ENCODE assay signal across 10 cellular contexts in the genomic region with DNA sequence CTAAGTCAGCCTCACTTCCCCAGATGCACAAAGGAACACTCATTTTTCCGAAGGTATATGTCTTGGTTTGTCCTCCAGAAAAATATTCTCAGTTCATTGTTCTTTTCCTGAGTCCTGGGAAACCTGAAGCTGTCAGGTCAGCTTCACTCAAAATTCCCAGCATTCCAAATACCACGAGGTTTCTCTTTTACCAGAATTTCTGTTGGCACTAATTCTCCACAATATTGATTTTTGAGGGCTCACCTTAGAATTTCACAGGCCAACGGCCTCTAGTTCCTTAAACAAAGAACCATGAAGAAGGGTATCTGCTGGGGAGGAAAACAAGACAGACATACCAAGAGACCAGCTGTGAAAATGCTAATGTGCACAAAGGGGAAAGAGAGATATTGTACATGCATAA. TPM values are rescaled to one million over a fixed set of nuclear protein-coding genes. Genes with fewer than 3 reads are reported as not detected.
"Had no signal": no experiment of that assay in that cellular context is flagged by ENCODE, and none has a peak within 500 bp of the region (broad histone marks: within the 10 kb centered on the region; RNA-seq: fewer than 3 reads in every experiment).

No MANE protein-coding gene starts in this region.

- H3K27ac Mint-ChIP-seq: HFFc6 had no signal

- H3K9me3 ChIP-seq: HAP-1 had no signal

- H2AFZ ChIP-seq: GM23248 had no signal

- H3K4me3 ChIP-seq: GM23248, HAP-1, K562 had no signal

- H3K4me1 ChIP-seq: HAP-1 had no signal

- DNase-seq: GM23248, GOT3, H7, HFFc6, IMR-90 had no signal

- H3K27ac ChIP-seq: GM23248, HL-60 had no signal

- H3K4me3 Mint-ChIP-seq: HFFc6 had no signal

- ATAC-seq: HCT116, K562 had no signal

- H3K9ac ChIP-seq: GM23248 had no signal

- H3K36me3 ChIP-seq: HAP-1 had no signal

RNA-seq across cellular contexts. Expression of a gene that starts 8.0 kb away (rescaled TPM):
- total RNA-seq: GM23248, H4, H7, HFFc6, IMR-90, K562 had no signal

RNA-seq across cellular contexts. Expression of a gene that starts 15.8 kb away (rescaled TPM):
- total RNA-seq: GM23248, H7, HFFc6, IMR-90 had no signal

RNA-seq across cellular contexts. Expression of a gene that starts 47.6 kb away (rescaled TPM):
- total RNA-seq: GM23248, H4, H7, HFFc6, IMR-90, K562 had no signal
